Comparison of ENCODE assay signal across 1 cellular context in genomic region chr7:72855261-72855660, GRCh38. TPM values are rescaled to one million over a fixed set of nuclear protein-coding genes. Genes with fewer than 3 reads are reported as not detected.
"Had no signal": no experiment of that assay in that cellular context is flagged by ENCODE, and none has a peak within 500 bp of the region (broad histone marks: within the 10 kb centered on the region; RNA-seq: fewer than 3 reads in every experiment).

No MANE protein-coding gene starts in this region.

RNA-seq across cellular contexts. Expression of gene TYW1B, which starts 27.3 kb away (rescaled TPM):
- total RNA-seq: ascending aorta had no signal
